Comparison of ENCODE assay signal across 9 cellular contexts in the genomic region with DNA sequence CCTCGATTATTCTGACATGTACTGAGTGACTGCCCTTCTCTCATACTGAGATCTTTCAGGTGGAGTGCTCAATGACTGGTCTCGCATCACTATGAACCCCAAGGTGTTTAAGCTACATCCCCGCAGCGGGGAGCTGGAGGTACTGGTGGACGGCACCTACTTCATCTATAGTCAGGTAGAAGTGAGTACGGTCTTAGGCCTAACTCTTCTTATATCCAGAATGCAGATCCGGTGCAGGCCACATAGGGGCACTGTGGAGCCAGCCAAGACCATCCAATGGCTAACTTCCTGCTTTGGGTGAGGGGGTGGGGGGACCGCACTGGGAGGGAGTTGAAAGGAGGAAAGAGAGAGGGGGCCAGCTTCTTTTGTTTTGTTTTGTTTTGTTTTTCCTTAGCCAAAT. TPM values are rescaled to one million over a fixed set of nuclear protein-coding genes. Genes with fewer than 3 reads are reported as not detected.
A peak's percentile ranks its signal among the peaks of the same experiment; 100 is the strongest.
DNase-seq lines count a peak whose midpoint lies in the region; ATAC-seq and TF ChIP-seq lines count a peak whose summit lies in the region.
"Had no signal": no experiment of that assay in that cellular context is flagged by ENCODE, and none has a peak within 500 bp of the region (broad histone marks: within the 10 kb centered on the region; RNA-seq: fewer than 3 reads in every experiment).

No MANE protein-coding gene starts in this region.

- H3K4me1 Mint-ChIP-seq in CD4-positive, alpha-beta T cell (ENCODE audit: low read depth): peaks cover 3% of the 10 kb centered on the region
- H3K4me1 Mint-ChIP-seq in glutamatergic neuron (ENCODE audit: low read depth, unreplicated experiment): peaks cover 11% of the 10 kb centered on the region

- POLR2A ChIA-PET in CD4-positive, alpha-beta T cell (lab: Charles Lee): no interaction called here

- CTCF ChIA-PET in CD4-positive, alpha-beta T cell (lab: Charles Lee): no interaction called here

- H3K27me3 ChIP-seq in CD4-positive, alpha-beta T cell (ENCODE audit: control insufficient read depth, insufficient read depth, low read length): no peaks in the 10 kb centered on the region
- H3K27me3 ChIP-seq in WERI-Rb-1 (ENCODE audit: insufficient read depth, low read depth, severe bottlenecking): peaks cover 3% of the 10 kb centered on the region

- H3K36me3 ChIP-seq in WERI-Rb-1: no peaks in the 10 kb centered on the region

- DNase-seq in CD4-positive, alpha-beta T cell: peak in 5 of 10 experiments; percentile 2 to 13 (median 5)
- peak; percentile 80 for DNase-seq in WERI-Rb-1
- DNase-seq in glutamatergic neuron: peak; percentile 41
- DNase-seq in stimulated activated CD8-positive, alpha-beta memory T cell treated with anti-CD3 and anti-CD28 coated beads, Interleukin-15, amount 100 ng/mL, for 48 hours (ENCODE audit: low read depth in 2 of 2): peak; percentile 4 to 7
- no peak for DNase-seq in occipital lobe (lab: John Stamatoyannopoulos, UW)

- no peaks in the 10 kb centered on the region for H3K27me3 Mint-ChIP-seq in CD4-positive, alpha-beta T cell
- peaks cover 1% of the 10 kb centered on the region for H3K27me3 Mint-ChIP-seq in glutamatergic neuron (ENCODE audit: unreplicated experiment)

- H3K4me3 Mint-ChIP-seq in CD4-positive, alpha-beta T cell: no peak overlapping the region
- no peak overlapping the region for H3K4me3 Mint-ChIP-seq in glutamatergic neuron (ENCODE audit: unreplicated experiment)
- H3K4me3 Mint-ChIP-seq: T-cell had no signal

- TF ChIP-seq CTCF in CD4-positive, alpha-beta T cell (IDR thresholded peaks at IDR 0.05): peak; percentile 22
- peak; percentile 70 for TF ChIP-seq CTCF in WERI-Rb-1 (IDR thresholded peaks at IDR 0.05; ENCODE audit: low read depth, low read length)
- peak; percentile 46 for TF ChIP-seq CTCF in glutamatergic neuron (IDR thresholded peaks at IDR 0.05; ENCODE audit: partially characterized antibody, unreplicated experiment)

- H3K36me3 Mint-ChIP-seq in CD4-positive, alpha-beta T cell (ENCODE audit: low read depth): no peaks in the 10 kb centered on the region
- H3K36me3 Mint-ChIP-seq in glutamatergic neuron (ENCODE audit: unreplicated experiment): no peaks in the 10 kb centered on the region
- H3K36me3 Mint-ChIP-seq: T-cell had no signal

- intact Hi-C loops in CD4-positive, alpha-beta T cell (cut with DNase I, micrococcal nuclease): loop anchor here in 1 of 2 experiments (5.0 kb wide), 1 partner anchor 99 kb away; a partner anchor contains a TSS

- H3K9me3 Mint-ChIP-seq in CD4-positive, alpha-beta T cell: no peaks in the 10 kb centered on the region
- H3K9me3 Mint-ChIP-seq in glutamatergic neuron (ENCODE audit: unreplicated experiment): peaks cover 1% of the 10 kb centered on the region
- H3K9me3 Mint-ChIP-seq: T-cell had no signal

- no peak overlapping the region for H3K27ac ChIP-seq in CD4-positive, alpha-beta T cell (ENCODE audit: low read depth, low read length)
- H3K27ac ChIP-seq in WERI-Rb-1: no peak overlapping the region

- no peak for ATAC-seq in CD4-positive, alpha-beta T cell (ENCODE audit: poor library complexity)
- ATAC-seq in GM18498 (IDR thresholded peaks at IDR 0.05; ENCODE audit: unreplicated experiment) (peak; percentile 71), HG03520 (IDR thresholded peaks at IDR 0.05; ENCODE audit: unreplicated experiment) (peak; percentile 43), HG03025 (IDR thresholded peaks at IDR 0.05; ENCODE audit: low FRiP score, unreplicated experiment) (no peak)
- ATAC-seq: T-cell had no signal

- no peak overlapping the region for H3K4me3 ChIP-seq in WERI-Rb-1 (ENCODE audit: low read depth, low read length)

- no peaks in the 10 kb centered on the region for H3K9me3 ChIP-seq in CD4-positive, alpha-beta T cell (ENCODE audit: control insufficient read depth, low read length)
- H3K9me3 ChIP-seq in WERI-Rb-1 (ENCODE audit: severe bottlenecking): no peaks in the 10 kb centered on the region

- H3K27ac Mint-ChIP-seq in CD4-positive, alpha-beta T cell: no peak overlapping the region
- no peak overlapping the region for H3K27ac Mint-ChIP-seq in glutamatergic neuron (ENCODE audit: unreplicated experiment)
- H3K27ac Mint-ChIP-seq: T-cell had no signal

RNA-seq across cellular contexts. Expression of a gene that starts 16.4 kb away (rescaled TPM):
- not detected for total RNA-seq in CD4-positive, alpha-beta T cell
- total RNA-seq in glutamatergic neuron (ENCODE audit: unreplicated experiment) (not detected), occipital lobe (not detected)
- total RNA-seq: T-cell had no signal

RNA-seq across cellular contexts. Expression of a gene that starts 28.9 kb away (rescaled TPM):
- not detected for total RNA-seq in CD4-positive, alpha-beta T cell
- not detected for total RNA-seq in glutamatergic neuron (ENCODE audit: unreplicated experiment)
- not detected for total RNA-seq in occipital lobe
- total RNA-seq: T-cell had no signal

Comparison
In these comparisons a context has a peak if more than half of its experiments do, and no peak if none do; other contexts are left out.
1. ATAC-seq: peak in GM18498 (single experiment) and HG03520 (single experiment); none in CD4-positive, alpha-beta T cell (single experiment) and HG03025 (single experiment).
2. Peak in every context shown above with its lines, with median percentiles within 50 percentile points of each other: CTCF ChIP-seq.